Comparison of ENCODE assay signal across 11 cellular contexts in genomic region chr18:45521151-45521550, GRCh38.
DNase-seq lines count a peak whose midpoint lies in the region; ATAC-seq and TF ChIP-seq lines count a peak whose summit lies in the region.
"Had no signal": no experiment of that assay in that cellular context is flagged by ENCODE, and none has a peak within 500 bp of the region (broad histone marks: within the 10 kb centered on the region; RNA-seq: fewer than 3 reads in every experiment).

No MANE protein-coding gene starts in this region.

- H3K9me2 ChIP-seq in SK-N-SH: no peaks in the 10 kb centered on the region

- H4K20me1 ChIP-seq in SK-N-SH (ENCODE audit: insufficient read depth) (no peaks in the 10 kb centered on the region), fibroblast of lung (ENCODE audit: control insufficient read depth, extremely low read depth, insufficient read depth, low read length) (no peaks in the 10 kb centered on the region)

- H3K4me3 ChIP-seq in SK-N-SH (ENCODE audit: low read depth in 2 of 2, low read length in 1 of 2) (no peak overlapping the region), fibroblast of lung (replicated peaks in 1 of 4; ENCODE audit: control extremely low read depth in 1 of 4, insufficient read depth in 1 of 4, low read depth in 3 of 4, low read length in 4 of 4) (no peak overlapping the region), mucosa of descending colon (no peak overlapping the region), upper lobe of right lung (no peak overlapping the region), right lobe of liver (no peak overlapping the region)

- H3K79me2 ChIP-seq in SK-N-SH (ENCODE audit: insufficient read depth) (no peaks in the 10 kb centered on the region), fibroblast of lung (ENCODE audit: control insufficient read depth, insufficient read depth, low read length) (no peaks in the 10 kb centered on the region)

- H3K4me1 Mint-ChIP-seq in endothelial cell (ENCODE audit: unreplicated experiment): peaks cover 4% of the 10 kb centered on the region

- WGBS in SK-N-SH (ENCODE audit: low lambda C conversion rate): 19% methylated on average over 1 of the region's 1 CpG
- 77% methylated on average over 1 of the region's 1 CpG for WGBS in right lobe of liver (ENCODE audit: insufficient coverage, low coverage, low lambda C conversion rate, missing lambda C conversion rate)

- H3K27me3 Mint-ChIP-seq in endothelial cell (ENCODE audit: unreplicated experiment): no peaks in the 10 kb centered on the region
- H3K27me3 Mint-ChIP-seq: brain had no signal

- H3K27ac Mint-ChIP-seq in endothelial cell (ENCODE audit: unreplicated experiment): no peak overlapping the region

- no peaks in the 10 kb centered on the region for H3K9me3 Mint-ChIP-seq in endothelial cell (ENCODE audit: unreplicated experiment)
- H3K9me3 Mint-ChIP-seq: brain had no signal

- H3K9me3 ChIP-seq in SK-N-SH: no peaks in the 10 kb centered on the region
- no peaks in the 10 kb centered on the region for H3K9me3 ChIP-seq in fibroblast of lung (ENCODE audit: control insufficient read depth, insufficient read depth, low read depth, low read length)
- no peaks in the 10 kb centered on the region for H3K9me3 ChIP-seq in mucosa of descending colon
- no peaks in the 10 kb centered on the region for H3K9me3 ChIP-seq in upper lobe of right lung
- H3K9me3 ChIP-seq in right lobe of liver: no peaks in the 10 kb centered on the region
- H3K9me3 ChIP-seq: Caco-2 had no signal

- POLR2A ChIA-PET in SK-N-SH (lab: Yijun Ruan, JAX): no interaction called here

- H3F3A ChIP-seq in SK-N-SH (replicated peaks; ENCODE audit: insufficient read depth): no peaks in the 10 kb centered on the region

- H3K4me2 ChIP-seq in SK-N-SH (no peak overlapping the region), fibroblast of lung (ENCODE audit: extremely low read depth, insufficient read depth, low read length) (no peak overlapping the region)

- TF ChIP-seq POLR2A in right lobe of liver (IDR thresholded peaks at IDR 0.05): no peak

- H3K27ac ChIP-seq in SK-N-SH (ENCODE audit: low read depth in 2 of 2, low read length in 1 of 2): peak overlapping the region in 1 of 2 experiments; percentile 85; a peak in 1 of 4 replicates
- peak overlapping the region; percentile 49 for H3K27ac ChIP-seq in fibroblast of lung (ENCODE audit: insufficient read depth, low read length)
- peak overlapping the region; percentile 58 for H3K27ac ChIP-seq in upper lobe of right lung
- no peak overlapping the region for H3K27ac ChIP-seq in right lobe of liver

- CTCF ChIA-PET in SK-N-SH (lab: Yijun Ruan, JAX): interaction anchor here (4.1 kb wide), 1 partner anchor 136 kb away, joined by 13 read pairs; no protein-coding TSS in a partner anchor

- DNase-seq in SK-N-SH: no peak
- DNase-seq in fibroblast of lung (ENCODE audit: low read depth in 2 of 2): peak; percentile 86 to 95
- no peak for DNase-seq in mucosa of descending colon
- DNase-seq in upper lobe of right lung: no peak
- DNase-seq in GM13977 (ENCODE audit: low spot score): no peak
- DNase-seq in right lobe of liver: no peak
- DNase-seq in endothelial cell (ENCODE audit: low spot score): no peak
- DNase-seq: activated CD4-positive, alpha-beta T cell treated with anti-CD3 and anti-CD28 coated beads for 4 hours; Caco-2; substantia nigra had no signal

- H2AFZ ChIP-seq in SK-N-SH (ENCODE audit: low read depth) (no peak overlapping the region), fibroblast of lung (ENCODE audit: low read length) (no peak overlapping the region)

- ATAC-seq in mucosa of descending colon (peak; percentile 39), upper lobe of right lung (peak; percentile 32), right lobe of liver (no peak)

- H3K4me3 Mint-ChIP-seq in endothelial cell (ENCODE audit: unreplicated experiment): no peak overlapping the region
- H3K4me3 Mint-ChIP-seq: brain had no signal

- TF ChIP-seq CTCF in SK-N-SH (IDR thresholded peaks at IDR 0.05) (no peak), fibroblast of lung (conservative IDR thresholded peaks at IDR 0.05 in 1 of 2, IDR thresholded peaks at IDR 0.05 in 1 of 2; ENCODE audit: low read depth in 1 of 2, low read length in 2 of 2) (no peak), mucosa of descending colon (IDR thresholded peaks at IDR 0.05) (no peak), upper lobe of right lung (IDR thresholded peaks at IDR 0.05) (no peak), GM13977 (IDR thresholded peaks at IDR 0.05; ENCODE audit: extremely low read depth, insufficient read depth, missing control alignments) (no peak), right lobe of liver (IDR thresholded peaks at IDR 0.05) (no peak), endothelial cell (IDR thresholded peaks at IDR 0.05; ENCODE audit: unreplicated experiment) (no peak)

- intact Hi-C loops in mucosa of descending colon (cut with DNase I, micrococcal nuclease) (no loop called here), upper lobe of right lung (cut with DNase I) (no loop called here), right lobe of liver (cut with DNase I) (no loop called here)

- TF ChIP-seq RAD21 in SK-N-SH (IDR thresholded peaks at IDR 0.05; ENCODE audit: low read length): no peak

- H3K36me3 ChIP-seq in SK-N-SH (replicated peaks in 1 of 2; ENCODE audit: control insufficient read depth in 1 of 2, insufficient read depth in 2 of 2, low read length in 1 of 2): no peaks in the 10 kb centered on the region
- no peaks in the 10 kb centered on the region for H3K36me3 ChIP-seq in fibroblast of lung (ENCODE audit: control insufficient read depth, insufficient read depth, low read length)
- no peaks in the 10 kb centered on the region for H3K36me3 ChIP-seq in mucosa of descending colon (ENCODE audit: low read depth)
- H3K36me3 ChIP-seq in upper lobe of right lung: no peaks in the 10 kb centered on the region
- H3K36me3 ChIP-seq in right lobe of liver: no peaks in the 10 kb centered on the region

- H3K36me3 Mint-ChIP-seq in endothelial cell (ENCODE audit: low read depth, unreplicated experiment): no peaks in the 10 kb centered on the region
- H3K36me3 Mint-ChIP-seq: brain had no signal

- in situ Hi-C loops in GM13977 (cut with MboI; ENCODE audit: low pct_unique_long_range_greater_than_20kb, low sequenced_read_pairs, unreplicated experiment): no loop called here

- no peak overlapping the region for H3K9ac ChIP-seq in SK-N-SH
- H3K9ac ChIP-seq in fibroblast of lung (ENCODE audit: insufficient read depth, low read length): no peak overlapping the region

- peaks cover 9 to 13% of the 10 kb centered on the region in 2 experiments for H3K4me1 ChIP-seq in SK-N-SH (ENCODE audit: control insufficient read depth in 1 of 2, insufficient read depth in 2 of 2, low read depth in 1 of 2, low read length in 1 of 2)
- H3K4me1 ChIP-seq in fibroblast of lung (ENCODE audit: control insufficient read depth, extremely low read depth, insufficient read depth, low read length): peaks cover 22% of the 10 kb centered on the region
- H3K4me1 ChIP-seq in mucosa of descending colon (ENCODE audit: low read depth): no peaks in the 10 kb centered on the region
- H3K4me1 ChIP-seq in upper lobe of right lung: peaks cover 9% of the 10 kb centered on the region
- H3K4me1 ChIP-seq in right lobe of liver: no peaks in the 10 kb centered on the region
- H3K4me1 ChIP-seq: Caco-2 had no signal

- H3K27me3 ChIP-seq in SK-N-SH (ENCODE audit: insufficient read depth) (no peaks in the 10 kb centered on the region), fibroblast of lung (ENCODE audit: control insufficient read depth, insufficient read depth, low read length) (no peaks in the 10 kb centered on the region), upper lobe of right lung (no peaks in the 10 kb centered on the region), right lobe of liver (no peaks in the 10 kb centered on the region)

- no peak for TF ChIP-seq EP300 in SK-N-SH (IDR thresholded peaks at IDR 0.05; ENCODE audit: borderline replicate concordance in 1 of 2, low read depth in 1 of 2, low read length in 1 of 2)

TF ChIP-seq in SK-N-SH, 30 proteins besides CTCF, POLR2A, EP300 and RAD21 (continues in another document):
- TF ChIP-seq EZH2phosphoT487 (IDR thresholded peaks at IDR 0.05; ENCODE audit: borderline replicate concordance, low read depth): no peak
- TF ChIP-seq TCF12 (IDR thresholded peaks at IDR 0.05): peak; percentile 24; the same call in 1 of the 2 replicates
- TF ChIP-seq FOSL2 (IDR thresholded peaks at IDR 0.05; ENCODE audit: borderline replicate concordance, low read depth): peak; percentile 47; the same call in 1 of the 2 replicates
- no peak for TF ChIP-seq IRF3 (IDR thresholded peaks at IDR 0.05; ENCODE audit: low read depth, low read length)
- TF ChIP-seq NFIC (IDR thresholded peaks at IDR 0.05; ENCODE audit: borderline replicate concordance): peak; percentile 37; the same call in 1 of the 2 replicates
- TF ChIP-seq, protein P1, sequence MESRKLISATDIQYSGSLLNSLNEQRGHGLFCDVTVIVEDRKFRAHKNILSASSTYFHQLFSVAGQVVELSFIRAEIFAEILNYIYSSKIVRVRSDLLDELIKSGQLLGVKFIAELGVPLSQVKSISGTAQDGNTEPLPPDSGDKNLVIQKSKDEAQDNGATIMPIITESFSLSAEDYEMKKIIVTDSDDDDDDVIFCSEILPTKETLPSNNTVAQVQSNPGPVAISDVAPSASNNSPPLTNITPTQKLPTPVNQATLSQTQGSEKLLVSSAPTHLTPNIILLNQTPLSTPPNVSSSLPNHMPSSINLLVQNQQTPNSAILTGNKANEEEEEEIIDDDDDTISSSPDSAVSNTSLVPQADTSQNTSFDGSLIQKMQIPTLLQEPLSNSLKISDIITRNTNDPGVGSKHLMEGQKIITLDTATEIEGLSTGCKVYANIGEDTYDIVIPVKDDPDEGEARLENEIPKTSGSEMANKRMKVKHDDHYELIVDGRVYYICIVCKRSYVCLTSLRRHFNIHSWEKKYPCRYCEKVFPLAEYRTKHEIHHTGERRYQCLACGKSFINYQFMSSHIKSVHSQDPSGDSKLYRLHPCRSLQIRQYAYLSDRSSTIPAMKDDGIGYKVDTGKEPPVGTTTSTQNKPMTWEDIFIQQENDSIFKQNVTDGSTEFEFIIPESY (IDR thresholded peaks at IDR 0.05; ENCODE audit: borderline replicate concordance, low read depth): no peak
- TF ChIP-seq GABPA (IDR thresholded peaks at IDR 0.05; ENCODE audit: low read depth): no peak
- TF ChIP-seq NRF1 (IDR thresholded peaks at IDR 0.05; ENCODE audit: low read depth, low read length): no peak
- TF ChIP-seq SMC3 (IDR thresholded peaks at IDR 0.05; ENCODE audit: low read depth, low read length): no peak
- TF ChIP-seq CHD2 (IDR thresholded peaks at IDR 0.05; ENCODE audit: low read length, partially characterized antibody): no peak

Comparison
In these comparisons a context has a peak if more than half of its experiments do, and no peak if none do; other contexts are left out.
1. DNase-seq: peak in fibroblast of lung (2 of 2); none in SK-N-SH (single experiment), mucosa of descending colon (0 of 3), upper lobe of right lung (single experiment), GM13977 (single experiment), right lobe of liver (0 of 3) and endothelial cell (single experiment).
2. H3K27ac ChIP-seq: peak in fibroblast of lung (single experiment) and upper lobe of right lung (single experiment); none in right lobe of liver (0 of 3).
3. ATAC-seq: peak in mucosa of descending colon (single experiment) and upper lobe of right lung (single experiment); none in right lobe of liver (0 of 4).